Comparison of ENCODE assay signal across 22 cellular contexts in genomic region chr2:11941201-11942041, GRCh38.
"Had no signal": no experiment of that assay in that cellular context is flagged by ENCODE, and none has a peak within 500 bp of the region (broad histone marks: within the 10 kb centered on the region; RNA-seq: fewer than 3 reads in every experiment).

No MANE protein-coding gene starts in this region.

- FAIRE-seq: pancreas had no signal

- H3K79me2 ChIP-seq: hepatocyte had no signal

- H2AFZ ChIP-seq: hepatocyte had no signal

- H3K9me3 ChIP-seq: neutrophil, pancreas, right lobe of liver, tibial nerve, uterus had no signal

- H3K4me1 ChIP-seq: pancreas, right lobe of liver, tibial nerve, uterus had no signal

- H3K4me3 ChIP-seq: cardiac muscle cell, hepatocyte, pancreas, right lobe of liver, skin epidermis, tibial nerve, uterus had no signal

- H3K27ac ChIP-seq: cardiac muscle cell, epithelial cell of prostate, hepatocyte, neutrophil, pancreas, right lobe of liver, skin epidermis, tibial nerve, uterus, WERI-Rb-1 had no signal

- DNase-seq: activated CD4-positive, alpha-beta T cell treated with anti-CD3 and anti-CD28 coated beads, Interleukin-2, amount 50 U/mL, for 1 hour; activated CD4-positive, CD25-positive, alpha-beta regulatory T cell treated with anti-CD3 and anti-CD28 coated beads, Interleukin-2, amount 50 U/mL, for 72 hours; activated CD8-positive, alpha-beta T cell treated with anti-CD3 and anti-CD28 coated beads, Interleukin-2, amount 10 ng/mL, durations not matched to agents 7 days and 5 days; activated gamma-delta T cell; activated naive CD4-positive, alpha-beta T cell treated with anti-CD3 and anti-CD28 coated beads, Interleukin-2, amount 50 U/mL, for 16 hours; activated naive CD8-positive, alpha-beta T cell treated with anti-CD3 and anti-CD28 coated beads, Interleukin-2, amount 50 U/mL, for 24 hours; immature natural killer cell; midbrain; natural killer cell; pancreas; right lobe of liver; stimulated activated CD4-positive, alpha-beta T cell treated with anti-CD3 and anti-CD28 coated beads, Interleukin-1b, Interleukin-23, amount 100 ng/mL, for 48 hours; substantia nigra; T-helper 17 cell; uterus; WERI-Rb-1 had no signal

- ATAC-seq: activated CD8-positive, alpha-beta T cell treated with anti-CD3 and anti-CD28 coated beads, Interleukin-2, amount 10 ng/mL, durations not matched to agents 7 days and 5 days; activated naive CD8-positive, alpha-beta T cell treated with anti-CD3 and anti-CD28 coated beads, Interleukin-2, amount 50 U/mL, for 24 hours; natural killer cell; pancreas; right lobe of liver; T-helper 17 cell had no signal

- H3K27me3 ChIP-seq: cardiac muscle cell, hepatocyte, neutrophil, pancreas, right lobe of liver, tibial nerve, uterus had no signal

- H3K36me3 ChIP-seq: cardiac muscle cell, neutrophil, pancreas, right lobe of liver, tibial nerve, uterus, WERI-Rb-1 had no signal

- H3K4me2 ChIP-seq: hepatocyte had no signal
